In genomic region chr1:28602536-28603439, GRCh38 we compare ENCODE assay signal across 8 cellular contexts. TPM values are rescaled to one million over a fixed set of nuclear protein-coding genes. Genes with fewer than 3 reads are reported as not detected.
DNase-seq lines count a peak whose midpoint lies in the region; ATAC-seq, FAIRE-seq and TF ChIP-seq lines count a peak whose summit lies in the region.

No MANE protein-coding gene starts in this region.

- TF ChIP-seq CTCF in Caco-2 (IDR thresholded peaks at IDR 0.05; ENCODE audit: insufficient read depth in 1 of 2, low read depth in 1 of 2, low read length in 1 of 2, severe bottlenecking in 1 of 2, unreplicated experiment in 1 of 2) = peak; percentile 40 to 52
- peak; percentile 82 to 94 (median 86) for TF ChIP-seq CTCF in K562 (IDR thresholded peaks at IDR 0.05 in 2 of 3, conservative IDR thresholded peaks at IDR 0.05 in 1 of 3; ENCODE audit: insufficient read depth in 2 of 3, low read depth in 1 of 3, low read length in 3 of 3)

- TF ChIP-seq POLR2A in K562 (conservative IDR thresholded peaks at IDR 0.05) = no peak

- no peaks in the 10 kb centered on the region; the same call in 1 of the 2 replicates for H3K36me3 ChIP-seq in Caco-2 (ENCODE audit: control insufficient read depth, insufficient read depth, low read length)
- H3K36me3 ChIP-seq in H7 (replicated peaks; ENCODE audit: control insufficient read depth, insufficient read depth, low read length) = peaks cover 11% of the 10 kb centered on the region
- H3K36me3 ChIP-seq in K562 (ENCODE audit: control insufficient read depth, insufficient read depth, low read length) = peaks cover 52% of the 10 kb centered on the region; the same call in 2 of the 3 replicates

- H3K36me3 Mint-ChIP-seq in Caco-2 (ENCODE audit: insufficient read depth, unreplicated experiment) = no peaks in the 10 kb centered on the region

- peak; percentile 92 to 97 for TF ChIP-seq RAD21 in K562 (CRISPR knock-in tag; conservative IDR thresholded peaks at IDR 0.05 in 1 of 2, IDR thresholded peaks at IDR 0.05 in 1 of 2)

- H3K27me3 ChIP-seq in Caco-2 (replicated peaks; ENCODE audit: control insufficient read depth, insufficient read depth, low read length) (no peaks in the 10 kb centered on the region), H7 (ENCODE audit: control insufficient read depth, insufficient read depth, low read length) (no peaks in the 10 kb centered on the region), K562 (ENCODE audit: control insufficient read depth in 2 of 2, insufficient read depth in 2 of 2, low read length in 2 of 2) (no peaks in the 10 kb centered on the region)

- no peaks in the 10 kb centered on the region for H3K79me2 ChIP-seq in K562 (ENCODE audit: control insufficient read depth, insufficient read depth, low read length)

- no peaks in the 10 kb centered on the region for H3K9me3 ChIP-seq in Caco-2
- no peaks in the 10 kb centered on the region for H3K9me3 ChIP-seq in K562 (replicated peaks; ENCODE audit: control insufficient read depth, insufficient read depth, low read depth, low read length)

- peaks cover 20% of the 10 kb centered on the region for H3K4me1 ChIP-seq in Caco-2
- no peaks in the 10 kb centered on the region for H3K4me1 ChIP-seq in K562 (replicated peaks in 1 of 2; ENCODE audit: control insufficient read depth in 2 of 2, insufficient read depth in 2 of 2, low read length in 2 of 2)

- no peaks in the 10 kb centered on the region for H3K9me3 Mint-ChIP-seq in Caco-2 (ENCODE audit: unreplicated experiment)

- no peak overlapping the region for H3K4me3 Mint-ChIP-seq in Caco-2 (ENCODE audit: unreplicated experiment)

- in situ Hi-C loops in K562 (cut with MboI) = loop anchor here (5.0 kb wide), 2 partner anchors 85 to 195 kb away; no protein-coding TSS in a partner anchor

- peak; percentile 55 to 67 for DNase-seq in Caco-2
- DNase-seq in H7 = peak; percentile 77
- DNase-seq in NOMO-1 treated with DMSO at 0.1 percent for 48 hours (lab: John Stamatoyannopoulos, UW; ENCODE audit: unreplicated experiment) = peak; percentile 49
- peak; percentile 67 to 86 (median 73) for DNase-seq in K562 (ENCODE audit: extremely low read depth in 1 of 4, low spot score in 3 of 4)
- peak; percentile 74 for DNase-seq in iPS-NIHi7 (ENCODE audit: extremely low spot score)
- DNase-seq in stimulated activated CD4-positive, alpha-beta T cell treated with anti-CD3 and anti-CD28 coated beads, Interleukin-4, amount 100 ng/mL, for 24 hours = peak; percentile 28

- 50% methylated on average over 15 of the region's 15 CpGs for WGBS in K562 (ENCODE audit: insufficient coverage, low coverage, missing lambda C conversion rate)

- no peaks in the 10 kb centered on the region for H3K9me1 ChIP-seq in K562 (ENCODE audit: control insufficient read depth, insufficient read depth, low read length)

- H2AFZ ChIP-seq in K562 (ENCODE audit: low read depth, low read length) = no peak overlapping the region

- H3K4me1 Mint-ChIP-seq in Caco-2 (ENCODE audit: low read depth, unreplicated experiment) = no peaks in the 10 kb centered on the region

- POLR2A ChIA-PET in Caco-2 (lab: Charles Lee) = interaction anchor here (1.0 to 2.5 kb wide), 3 partner anchors 21 to 87 kb away, joined by 5 to 22 read pairs (median 9); no protein-coding TSS in a partner anchor
- POLR2A ChIA-PET in K562 (lab: Yijun Ruan, JAX) = interaction anchor here (0.6 to 7.3 kb wide), 24 partner anchors 9 to 372 kb away, joined by 3 to 81 read pairs (median 4); partner anchors contain the start of genes RCC1, RNU11 and TAF12

- no peak for TF ChIP-seq EP300 in K562 (IDR thresholded peaks at IDR 0.05; ENCODE audit: low read length)

- no peak overlapping the region for H3K4me2 ChIP-seq in K562 (ENCODE audit: insufficient read depth, low read length)

- no peak overlapping the region for H3K27ac ChIP-seq in K562 (ENCODE audit: extremely low read depth, low read depth, low read length)

- H3K9ac ChIP-seq in K562 (ENCODE audit: insufficient read depth in 1 of 2, low read depth in 2 of 2, low read length in 2 of 2) = no peak overlapping the region

- intact Hi-C loops in Caco-2 (cut with micrococcal nuclease; ENCODE audit: unreplicated experiment) = loop anchor here (1.0 kb wide), 1 partner anchor 84 kb away; no protein-coding TSS in a partner anchor
- intact Hi-C loops in K562 (cut with micrococcal nuclease) = loop anchor here (1.0 to 5.0 kb wide), 6 partner anchors 50 to 510 kb away; partner anchors contain the start of gene TRNAU1AP

- ATAC-seq in K562 = peak; percentile 91
- no peak for ATAC-seq in HG02571 (IDR thresholded peaks at IDR 0.05; ENCODE audit: unreplicated experiment)
- ATAC-seq in HG03520 (IDR thresholded peaks at IDR 0.05; ENCODE audit: unreplicated experiment) = no peak

- FAIRE-seq in K562 (lab: Jason Lieb, UNC) = peak; percentile 91

- CTCF ChIA-PET in Caco-2 (lab: Charles Lee) (interaction anchor here (1.0 to 1.6 kb wide), 5 partner anchors 21 to 354 kb away, joined by 3 to 6 read pairs (median 3); no protein-coding TSS in a partner anchor), K562 (lab: Yijun Ruan, JAX; ENCODE audit: low intra/inter-chr PET ratio) (interaction anchor here (0.7 to 3.5 kb wide), 11 partner anchors 24 to 894 kb away, joined by 3 to 56 read pairs (median 4); no protein-coding TSS in a partner anchor)

- BruUV-seq in Caco-2 (replicated peaks; lab: Mats Ljungman, UMichigan) (no TSS peak), K562 (replicated peaks; lab: Mats Ljungman, UMichigan) (TSS peak; percentile 20)

- H3K27ac Mint-ChIP-seq in Caco-2 (ENCODE audit: unreplicated experiment) = no peak overlapping the region

- H3K27me3 Mint-ChIP-seq in Caco-2 (ENCODE audit: insufficient read depth, unreplicated experiment) = no peaks in the 10 kb centered on the region

- no peaks in the 10 kb centered on the region for H4K20me1 ChIP-seq in K562 (replicated peaks; ENCODE audit: control insufficient read depth, insufficient read depth, low read length)

- H3K4me3 ChIP-seq in Caco-2 (ENCODE audit: low read depth, low read length) = no peak overlapping the region
- no peak overlapping the region for H3K4me3 ChIP-seq in H7 (ENCODE audit: insufficient read depth, low read depth, low read length)
- no peak overlapping the region for H3K4me3 ChIP-seq in K562

RNA-seq across cellular contexts. Expression of gene RAB42, which starts 10.7 kb away (rescaled TPM):
- total RNA-seq in Caco-2 (2022) (2.5 and 2.9 TPM in 2 replicates), K562 (2014; rRNA removed) (0.14 TPM in 1 of 2 replicates, not detected in the other), K562 (2014; rRNA removed; fragmentation: Illumina TruSeq; extraction: Trizol) (not detected in 2 replicates), K562 (2015; rRNA removed; fragmentation: Illumina TruSeq; extraction: Trizol) (0.07 and 0.15 TPM in 2 replicates), K562 (2021) (not detected in 2 replicates)
- 6.2 and 11.5 TPM in 2 replicates for total RNA-seq in H7 (2014; rRNA removed; shearing (Covaris generic))
- total RNA-seq in K562 (2011; cell fraction: chromatin; rRNA removed; ENCODE audit: low replicate concordance) = not detected in 2 replicates
- total RNA-seq in K562 (2011; cell fraction: nucleolus; rRNA removed) = not detected in 2 replicates
- not detected in 2 replicates for total RNA-seq in K562 (2011; cell fraction: nucleoplasm; rRNA removed)
- polyA plus RNA-seq in K562 (2011; rRNA removed) (0.12 TPM in 1 of 2 replicates, not detected in the other), K562 (2014; fragmentation: Illumina TruSeq; extraction: Trizol) (not detected in 2 replicates), K562 (2014; fragmentation: Nextera tagmentation; extraction: Ambion mirVana) (not detected), K562 (2014; rRNA removed) (0.05 and 0.12 TPM in 2 replicates)
- 0.15 and 0.24 TPM in 2 replicates for polyA plus RNA-seq in K562 (2011; cell fraction: cytosol; rRNA removed)
- polyA plus RNA-seq in K562 (2011; cell fraction: nucleus; rRNA removed) = 0.20 TPM in 1 of 2 replicates, not detected in the other
- polyA plus RNA-seq in K562 (2012) = 0.14 and 0.18 TPM in 2 replicates
- not detected in 2 replicates for polyA minus RNA-seq in K562 (2011; rRNA and poly(A)+ RNA removed)
- polyA minus RNA-seq in K562 (2011; cell fraction: cytosol; rRNA and poly(A)+ RNA removed) = not detected in 2 replicates
- not detected in 2 replicates for polyA minus RNA-seq in K562 (2011; cell fraction: nucleus; rRNA and poly(A)+ RNA removed)

RNA-seq across cellular contexts. Expression of gene TAF12, which starts 40.1 kb away (rescaled TPM):
- 9.7 and 11.3 TPM in 2 replicates for total RNA-seq in Caco-2 (2022)
- total RNA-seq in H7 (2014; rRNA removed; shearing (Covaris generic)) = 72.3 and 78.8 TPM in 2 replicates
- total RNA-seq in K562 (2011; cell fraction: chromatin; rRNA removed; ENCODE audit: low replicate concordance) = 24.0 and 25.4 TPM in 2 replicates
- 18.0 and 20.3 TPM in 2 replicates for total RNA-seq in K562 (2011; cell fraction: nucleolus; rRNA removed)
- total RNA-seq in K562 (2011; cell fraction: nucleoplasm; rRNA removed) = 27.7 and 36.2 TPM in 2 replicates
- total RNA-seq in K562 (2014; rRNA removed) = 49.6 and 49.9 TPM in 2 replicates
- total RNA-seq in K562 (2014; rRNA removed; fragmentation: Illumina TruSeq; extraction: Trizol) = 43.2 and 46.4 TPM in 2 replicates
- total RNA-seq in K562 (2015; rRNA removed; fragmentation: Illumina TruSeq; extraction: Trizol) = 43.4 and 45.1 TPM in 2 replicates
- 31.6 and 33.3 TPM in 2 replicates for total RNA-seq in K562 (2021)
- polyA plus RNA-seq in K562 (2011; rRNA removed) = 64.1 and 69.3 TPM in 2 replicates
- 30.6 and 50.2 TPM in 2 replicates for polyA plus RNA-seq in K562 (2011; cell fraction: cytosol; rRNA removed)
- 17.4 and 29.2 TPM in 2 replicates for polyA plus RNA-seq in K562 (2011; cell fraction: nucleus; rRNA removed)
- 42.8 and 59.6 TPM in 2 replicates for polyA plus RNA-seq in K562 (2012)
- polyA plus RNA-seq in K562 (2014; fragmentation: Illumina TruSeq; extraction: Trizol) = 44.2 and 53.0 TPM in 2 replicates
- polyA plus RNA-seq in K562 (2014; fragmentation: Nextera tagmentation; extraction: Ambion mirVana) = 10 to 100 TPM; 77.8 to 89.0 TPM
- 50.5 and 68.4 TPM in 2 replicates for polyA plus RNA-seq in K562 (2014; rRNA removed)
- polyA minus RNA-seq in K562 (2011; rRNA and poly(A)+ RNA removed) = 46.5 and 54.0 TPM in 2 replicates
- polyA minus RNA-seq in K562 (2011; cell fraction: cytosol; rRNA and poly(A)+ RNA removed) = 8.3 and 15.7 TPM in 2 replicates
- 7.0 and 14.2 TPM in 2 replicates for polyA minus RNA-seq in K562 (2011; cell fraction: nucleus; rRNA and poly(A)+ RNA removed)

RNA-seq across cellular contexts. Expression of gene RNU11, which starts 45.6 kb away (rescaled TPM):
- total RNA-seq in Caco-2 (2022) (not detected in 2 replicates), K562 (2014; rRNA removed) (not detected in 2 replicates), K562 (2014; rRNA removed; fragmentation: Illumina TruSeq; extraction: Trizol) (not detected in 2 replicates), K562 (2015; rRNA removed; fragmentation: Illumina TruSeq; extraction: Trizol) (not detected in 2 replicates), K562 (2021) (not detected in 2 replicates)
- total RNA-seq in H7 (2014; rRNA removed; shearing (Covaris generic)) = not detected in 2 replicates
- total RNA-seq in K562 (2011; cell fraction: chromatin; rRNA removed; ENCODE audit: low replicate concordance) = not detected in 2 replicates
- total RNA-seq in K562 (2011; cell fraction: nucleolus; rRNA removed) = not detected in 2 replicates
- not detected in 2 replicates for total RNA-seq in K562 (2011; cell fraction: nucleoplasm; rRNA removed)
- polyA plus RNA-seq in K562 (2011; rRNA removed) (not detected in 2 replicates), K562 (2014; fragmentation: Illumina TruSeq; extraction: Trizol) (not detected in 2 replicates), K562 (2014; fragmentation: Nextera tagmentation; extraction: Ambion mirVana) (not detected), K562 (2014; rRNA removed) (not detected in 2 replicates)
- not detected in 2 replicates for polyA plus RNA-seq in K562 (2011; cell fraction: cytosol; rRNA removed)
- polyA plus RNA-seq in K562 (2011; cell fraction: nucleus; rRNA removed) = under 0.01 TPM in 1 of 2 replicates, not detected in the other
- polyA plus RNA-seq in K562 (2012) = not detected in 2 replicates
- not detected in 2 replicates for polyA minus RNA-seq in K562 (2011; rRNA and poly(A)+ RNA removed)
- polyA minus RNA-seq in K562 (2011; cell fraction: cytosol; rRNA and poly(A)+ RNA removed) = 413 and 1,241 TPM in 2 replicates
- polyA minus RNA-seq in K562 (2011; cell fraction: nucleus; rRNA and poly(A)+ RNA removed) = not detected in 2 replicates

RNA-seq across cellular contexts. Expression of gene TRNAU1AP, which starts 49.9 kb away (rescaled TPM):
- total RNA-seq in Caco-2 (2022) = 23.1 and 25.1 TPM in 2 replicates
- total RNA-seq in H7 (2014; rRNA removed; shearing (Covaris generic)) = 35.3 and 37.1 TPM in 2 replicates
- 106 and 133 TPM in 2 replicates for total RNA-seq in K562 (2011; cell fraction: chromatin; rRNA removed; ENCODE audit: low replicate concordance)
- total RNA-seq in K562 (2011; cell fraction: nucleolus; rRNA removed) = 72.0 and 74.4 TPM in 2 replicates
- total RNA-seq in K562 (2011; cell fraction: nucleoplasm; rRNA removed) = 84.0 and 108 TPM in 2 replicates
- 34.9 and 35.1 TPM in 2 replicates for total RNA-seq in K562 (2014; rRNA removed)
- 46.3 and 56.8 TPM in 2 replicates for total RNA-seq in K562 (2014; rRNA removed; fragmentation: Illumina TruSeq; extraction: Trizol)
- 30.4 and 36.0 TPM in 2 replicates for total RNA-seq in K562 (2015; rRNA removed; fragmentation: Illumina TruSeq; extraction: Trizol)
- total RNA-seq in K562 (2021) = 47.9 and 48.8 TPM in 2 replicates
- polyA plus RNA-seq in K562 (2011; rRNA removed) = 55.3 and 66.7 TPM in 2 replicates
- polyA plus RNA-seq in K562 (2011; cell fraction: cytosol; rRNA removed) = 40.1 and 42.6 TPM in 2 replicates
- polyA plus RNA-seq in K562 (2011; cell fraction: nucleus; rRNA removed) = 59.0 and 59.1 TPM in 2 replicates
- 54.5 and 69.7 TPM in 2 replicates for polyA plus RNA-seq in K562 (2012)
- polyA plus RNA-seq in K562 (2014; fragmentation: Illumina TruSeq; extraction: Trizol) = 43.9 and 46.0 TPM in 2 replicates
- polyA plus RNA-seq in K562 (2014; fragmentation: Nextera tagmentation; extraction: Ambion mirVana) = 100 to 1,000 TPM in 1 of 2 experiments, 10 to 100 TPM in 1; 99.0 to 110 TPM
- polyA plus RNA-seq in K562 (2014; rRNA removed) = 38.0 and 41.8 TPM in 2 replicates
- 33.9 and 37.3 TPM in 2 replicates for polyA minus RNA-seq in K562 (2011; rRNA and poly(A)+ RNA removed)
- 9.9 and 14.7 TPM in 2 replicates for polyA minus RNA-seq in K562 (2011; cell fraction: cytosol; rRNA and poly(A)+ RNA removed)
- polyA minus RNA-seq in K562 (2011; cell fraction: nucleus; rRNA and poly(A)+ RNA removed) = 14.0 and 30.0 TPM in 2 replicates
